ENCODE assay signal across 16 cellular contexts in genomic region chr4:102168580-102168979, GRCh38.
"Had no signal": no experiment of that assay in that cellular context is flagged by ENCODE, and none has a peak within 500 bp of the region (broad histone marks: within the 10 kb centered on the region; RNA-seq: fewer than 3 reads in every experiment).

No MANE protein-coding gene starts in this region.

- H3K9me3 ChIP-seq: ascending aorta, colonic mucosa, heart right ventricle, ovary, testis had no signal

- H3K4me3 ChIP-seq: ascending aorta, colonic mucosa, heart right ventricle, left ventricle myocardium inferior, neural progenitor cell, ovary, testis had no signal

- H3K4me2 ChIP-seq: neural progenitor cell had no signal

- H3K4me1 ChIP-seq: ascending aorta, colonic mucosa, foreskin keratinocyte, heart right ventricle, left ventricle myocardium inferior, testis had no signal

- H3K9ac ChIP-seq: neural progenitor cell had no signal

- H3K36me3 ChIP-seq: ascending aorta, colonic mucosa, heart right ventricle, left ventricle myocardium inferior, neural progenitor cell, ovary had no signal

- H3K27me3 ChIP-seq: ascending aorta, colonic mucosa, foreskin keratinocyte, heart right ventricle, neural progenitor cell, ovary, testis had no signal

- DNase-seq: activated CD4-positive, alpha-beta T cell treated with anti-CD3 and anti-CD28 coated beads for 4 hours; activated CD8-positive, alpha-beta memory T cell treated with anti-CD3 and anti-CD28 coated beads, Interleukin-2, amount 50 U/mL, for 4 hours; activated CD8-positive, alpha-beta T cell treated with anti-CD3 and anti-CD28 coated beads for 36 hours; activated T-cell treated with anti-CD3 and anti-CD28 coated beads, Interleukin-2, amount 50 U/mL, for 72 hours; colonic mucosa; effector CD4-positive, alpha-beta T cell; foreskin keratinocyte; heart right ventricle; islet precursor cell; left ventricle myocardium inferior; ovary; stimulated activated CD4-positive, alpha-beta T cell treated with anti-CD3 and anti-CD28 coated beads, Interleukin-4, amount 100 ng/mL, for 4 hours; stimulated activated naive CD8-positive, alpha-beta T cell treated with anti-CD3 and anti-CD28 coated beads, Interleukin-15, amount 100 ng/mL, for 72 hours; testis had no signal

- H2AFZ ChIP-seq: neural progenitor cell had no signal

- H3K27ac ChIP-seq: ascending aorta, colonic mucosa, foreskin keratinocyte, heart right ventricle, left ventricle myocardium inferior, neural progenitor cell, ovary, testis had no signal
